1 cellular context compared by ENCODE assay signal in genomic region chr11:407651-408080, GRCh38.
TF ChIP-seq lines count a peak whose summit lies in the region.

No MANE protein-coding gene starts in this region.

TF ChIP-seq in SK-N-SH treated with all-trans-retinoic acid at 6 μM for 48 hours, 23 proteins besides CTCF, POLR2A, EP300 and RAD21 (continued from another document):
- TF ChIP-seq PATZ1 (CRISPR knock-in tag; IDR thresholded peaks at IDR 0.05; ENCODE audit: borderline replicate concordance) (no peak), ZFP30 (CRISPR knock-in tag; IDR thresholded peaks at IDR 0.05) (no peak), CREB5 (CRISPR knock-in tag; IDR thresholded peaks at IDR 0.05; ENCODE audit: low read depth) (no peak), RARB (CRISPR knock-in tag; IDR thresholded peaks at IDR 0.05) (no peak), ZNF8 (CRISPR knock-in tag; IDR thresholded peaks at IDR 0.05) (no peak), TOX (CRISPR knock-in tag; IDR thresholded peaks at IDR 0.05; ENCODE audit: borderline replicate concordance) (no peak), PPARA (CRISPR knock-in tag; IDR thresholded peaks at IDR 0.05; ENCODE audit: borderline replicate concordance) (no peak), BACH2 (CRISPR knock-in tag; IDR thresholded peaks at IDR 0.05; ENCODE audit: borderline replicate concordance) (no peak), TSHZ2 (CRISPR knock-in tag; IDR thresholded peaks at IDR 0.05) (no peak)
